In genomic region chr19:42253245-42254082, GRCh38 we compare ENCODE assay signal across 1 cellular context.
TF ChIP-seq lines count a peak whose summit lies in the region.

No MANE protein-coding gene starts in this region.

TF ChIP-seq in neural cell, 6 proteins besides CTCF, POLR2A, EP300 and RAD21 (continued from another document):
- TF ChIP-seq REST (IDR thresholded peaks at IDR 0.05; ENCODE audit: borderline replicate concordance): no peak
